Comparison of ENCODE assay signal across 8 cellular contexts in genomic region chr20:266604-267562, GRCh38. TPM values are rescaled to one million over a fixed set of nuclear protein-coding genes. Genes with fewer than 3 reads are reported as not detected.
A peak's percentile ranks its signal among the peaks of the same experiment; 100 is the strongest.
DNase-seq lines count a peak whose midpoint lies in the region; ATAC-seq and TF ChIP-seq lines count a peak whose summit lies in the region.

No MANE protein-coding gene starts in this region.

- ATAC-seq in HG02763 (IDR thresholded peaks at IDR 0.05; ENCODE audit: unreplicated experiment) = peak; percentile 79
- no peak for ATAC-seq in GM21528 (IDR thresholded peaks at IDR 0.05; ENCODE audit: low FRiP score, unreplicated experiment)

- H3K27me3 Mint-ChIP-seq in T-helper 1 cell treated with Interleukin-12 subunit alpha and Interleukin-12 subunit beta and Interleukin-4 antibody, amounts not matched to agents 30 μg/mL and 1 μg/mL, for 36 hours (ENCODE audit: low read depth) = peaks cover 13% of the 10 kb centered on the region

- no peaks in the 10 kb centered on the region for H3K36me3 Mint-ChIP-seq in T-helper 1 cell treated with Interleukin-12 subunit alpha and Interleukin-12 subunit beta and Interleukin-4 antibody, amounts not matched to agents 30 μg/mL and 1 μg/mL, for 36 hours (ENCODE audit: low read depth)

- no peak overlapping the region for H3K27ac Mint-ChIP-seq in T-helper 1 cell treated with Interleukin-12 subunit alpha and Interleukin-12 subunit beta and Interleukin-4 antibody, amounts not matched to agents 30 μg/mL and 1 μg/mL, for 36 hours

- TF ChIP-seq CTCF in GM12874 (IDR thresholded peaks at IDR 0.05; ENCODE audit: insufficient read depth, low read depth, low read length) = peak; percentile 96

- no peaks in the 10 kb centered on the region for H3K9me3 Mint-ChIP-seq in T-helper 1 cell treated with Interleukin-12 subunit alpha and Interleukin-12 subunit beta and Interleukin-4 antibody, amounts not matched to agents 30 μg/mL and 1 μg/mL, for 36 hours

- H3K4me1 Mint-ChIP-seq in T-helper 1 cell treated with Interleukin-12 subunit alpha and Interleukin-12 subunit beta and Interleukin-4 antibody, amounts not matched to agents 30 μg/mL and 1 μg/mL, for 36 hours (ENCODE audit: low read depth) = peaks cover 10% of the 10 kb centered on the region

- DNase-seq in NCI-H1436 (lab: John Stamatoyannopoulos, UW) = peak; percentile 77
- DNase-seq in amniotic stem cell (lab: John Stamatoyannopoulos, UW) = peak; percentile 20
- DNase-seq in hepatic stellate cell (ENCODE audit: low spot score) = peak; percentile 84
- DNase-seq in renal cortical epithelial cell (ENCODE audit: low read depth) = peak; percentile 62

- peak overlapping the region; percentile 80 for H3K4me3 Mint-ChIP-seq in T-helper 1 cell treated with Interleukin-12 subunit alpha and Interleukin-12 subunit beta and Interleukin-4 antibody, amounts not matched to agents 30 μg/mL and 1 μg/mL, for 36 hours

RNA-seq across cellular contexts. Expression of gene DEFB132, which starts 9.4 kb away (rescaled TPM):
- not detected in 2 replicates for total RNA-seq in renal cortical epithelial cell

RNA-seq across cellular contexts. Expression of gene C20orf96, which starts 23.7 kb away (rescaled TPM):
- 1.9 and 8.5 TPM in 2 replicates for total RNA-seq in renal cortical epithelial cell

RNA-seq across cellular contexts. Expression of gene ZCCHC3, which starts 30.5 kb away (rescaled TPM):
- 6.6 and 14.4 TPM in 2 replicates for total RNA-seq in renal cortical epithelial cell

RNA-seq across cellular contexts. Expression of gene DEFB129, which starts 39.8 kb away (rescaled TPM):
- not detected in 2 replicates for total RNA-seq in renal cortical epithelial cell

RNA-seq across cellular contexts. Expression of gene SOX12, which starts 58.5 kb away (rescaled TPM):
- 2.6 and 12.7 TPM in 2 replicates for total RNA-seq in renal cortical epithelial cell

Comparison
In these comparisons a context has a peak if more than half of its experiments do, and no peak if none do; other contexts are left out.
1. DNase-seq: peak in every context shown above with its lines; median percentile 84 in hepatic stellate cell; 77 in NCI-H1436; 62 in renal cortical epithelial cell; 20 in amniotic stem cell.